In genomic region chr14:104972301-104973211, GRCh38 we compare ENCODE assay signal across 9 cellular contexts. TPM values are rescaled to one million over a fixed set of nuclear protein-coding genes. Genes with fewer than 3 reads are reported as not detected.
DNase-seq lines count a peak whose midpoint lies in the region; ATAC-seq and TF ChIP-seq lines count a peak whose summit lies in the region.
"Had no signal": no experiment of that assay in that cellular context is flagged by ENCODE, and none has a peak within 500 bp of the region (broad histone marks: within the 10 kb centered on the region; RNA-seq: fewer than 3 reads in every experiment).

No MANE protein-coding gene starts in this region.

- 20% methylated on average over 1 of the region's 30 CpGs; no CpG with 5 or more reads in 1 of the 2 donors for WGBS in gastroesophageal sphincter (ENCODE audit: low coverage in 1 of 2), 2 donors

- ATAC-seq in gastroesophageal sphincter (peak; percentile 42), sciatic nerve (peak; percentile 65)
- ATAC-seq: naive thymus-derived CD4-positive, alpha-beta T cell had no signal

- no peak overlapping the region for H3K4me3 Mint-ChIP-seq in CD4-positive, alpha-beta memory T cell
- H3K4me3 Mint-ChIP-seq: naive thymus-derived CD4-positive, alpha-beta T cell had no signal

- H3K9me3 Mint-ChIP-seq in CD4-positive, alpha-beta memory T cell, result peaks cover 0 to 2% (median 0%) of the 10 kb centered on the region in 8 donors
- H3K9me3 Mint-ChIP-seq: naive thymus-derived CD4-positive, alpha-beta T cell had no signal

- peaks cover 7 to 10% of the 10 kb centered on the region in 2 donors for H3K27me3 Mint-ChIP-seq in CD4-positive, alpha-beta memory T cell

- H3K4me1 Mint-ChIP-seq in CD4-positive, alpha-beta memory T cell, result peaks cover 2 to 15% (median 8%) of the 10 kb centered on the region in 4 donors

- H3K27ac Mint-ChIP-seq in CD4-positive, alpha-beta memory T cell, result no peak overlapping the region

- no peaks in the 10 kb centered on the region for H3K9me3 ChIP-seq in gastroesophageal sphincter
- no peaks in the 10 kb centered on the region for H3K9me3 ChIP-seq in CD4-positive, alpha-beta memory T cell (ENCODE audit: control insufficient read depth in 1 of 2, low read length in 2 of 2)

- DNase-seq in GM03348 (ENCODE audit: low spot score) (peak; percentile 75), RPMI7951 (ENCODE audit: low read depth) (peak; percentile 62), sciatic nerve (ENCODE audit: low spot score) (no peak), AG08396 (ENCODE audit: low spot score) (no peak), GM20000 (ENCODE audit: low spot score) (no peak)
- no peak for DNase-seq in stimulated activated CD4-positive, alpha-beta T cell treated with anti-CD3 and anti-CD28 coated beads, Interleukin-4, amount 100 ng/mL, for 4 hours
- no peak for DNase-seq in CD4-positive, alpha-beta memory T cell

- TF ChIP-seq EP300 in gastroesophageal sphincter (IDR thresholded peaks at IDR 0.05), result no peak

- no peaks in the 10 kb centered on the region for H3K36me3 Mint-ChIP-seq in CD4-positive, alpha-beta memory T cell

- TF ChIP-seq POLR2A in gastroesophageal sphincter (IDR thresholded peaks at IDR 0.05), result peak in 1 of 2 donors; percentile 22

- intact Hi-C loops in sciatic nerve (cut with DNase I), result no loop called here
- intact Hi-C loops in CD4-positive, alpha-beta memory T cell (cut with micrococcal nuclease), result no loop called here

- CTCF ChIA-PET in CD4-positive, alpha-beta memory T cell (lab: Charles Lee; ENCODE audit: partially characterized antibody), result interaction anchor here (1.0 to 7.1 kb wide), 4 partner anchors 8 to 104 kb away, joined by 3 to 162 read pairs (median 4); no protein-coding TSS in a partner anchor

- peak overlapping the region in 1 of 2 donors; percentile 12 for H3K4me3 ChIP-seq in gastroesophageal sphincter
- H3K4me3 ChIP-seq in CD4-positive, alpha-beta memory T cell (ENCODE audit: low read length in 2 of 2), result no peak overlapping the region

- H3K27me3 ChIP-seq in gastroesophageal sphincter, result no peaks in the 10 kb centered on the region
- H3K27me3 ChIP-seq in CD4-positive, alpha-beta memory T cell (ENCODE audit: insufficient read depth, low read length), result peaks cover 17% of the 10 kb centered on the region

- peaks cover 13 to 100% (median 87%) of the 10 kb centered on the region in 3 donors for H3K4me1 ChIP-seq in gastroesophageal sphincter
- peaks cover 10% of the 10 kb centered on the region for H3K4me1 ChIP-seq in CD4-positive, alpha-beta memory T cell (ENCODE audit: insufficient read depth, low read length)

- TF ChIP-seq CTCF in gastroesophageal sphincter (IDR thresholded peaks at IDR 0.05) (peak in 1 of 4 experiments; percentile 35), GM20000 (IDR thresholded peaks at IDR 0.05; ENCODE audit: extremely low read depth, missing control alignments) (no peak)

- H3K36me3 ChIP-seq in gastroesophageal sphincter, result no peaks in the 10 kb centered on the region
- no peaks in the 10 kb centered on the region for H3K36me3 ChIP-seq in CD4-positive, alpha-beta memory T cell (ENCODE audit: insufficient read depth, low read length)

- POLR2A ChIA-PET in CD4-positive, alpha-beta memory T cell (lab: Charles Lee; ENCODE audit: partially characterized antibody), result no interaction called here

- H3K27ac ChIP-seq in gastroesophageal sphincter, result peak overlapping the region; percentile 90 to 98 (median 95)
- no peak overlapping the region for H3K27ac ChIP-seq in CD4-positive, alpha-beta memory T cell (ENCODE audit: low read depth, low read length)

RNA-seq across cellular contexts. Expression of gene AHNAK2, which starts 5.6 kb away (rescaled TPM):
- total RNA-seq in RPMI7951 (2014; rRNA removed; shearing (Covaris generic)), result 3.6 and 3.7 TPM in 2 replicates
- total RNA-seq in gastroesophageal sphincter (100 to 1,000 TPM; 105 to 529 (median 239) TPM), sciatic nerve (77.7 TPM)
- under 1 TPM; 0.06 to 0.15 TPM for total RNA-seq in CD4-positive, alpha-beta memory T cell
- polyA plus RNA-seq in CD4-positive, alpha-beta memory T cell, result not detected
- polyA plus RNA-seq: naive thymus-derived CD4-positive, alpha-beta T cell had no signal

RNA-seq across cellular contexts. Expression of gene CLBA1, which starts 13.0 kb away (rescaled TPM):
- total RNA-seq in RPMI7951 (2014; rRNA removed; shearing (Covaris generic)), result 3.9 and 8.2 TPM in 2 replicates
- total RNA-seq in gastroesophageal sphincter, result 1 to 10 TPM; 2.4 to 8.8 (median 5.8) TPM
- total RNA-seq in sciatic nerve, result 6.1 TPM
- 1 to 10 TPM; 1.3 to 1.6 TPM for total RNA-seq in CD4-positive, alpha-beta memory T cell
- 1 to 10 TPM; 1.2 to 1.3 TPM for polyA plus RNA-seq in CD4-positive, alpha-beta memory T cell

RNA-seq across cellular contexts. Expression of gene PLD4, which starts 47.9 kb away (rescaled TPM):
- total RNA-seq in RPMI7951 (2014; rRNA removed; shearing (Covaris generic)), result not detected in 2 replicates
- total RNA-seq in gastroesophageal sphincter, result under 1 TPM in 3 of 4 donors, not detected in 1; under 0.01 to 0.42 (median 0.31) TPM
- total RNA-seq in sciatic nerve, result 7.0 TPM
- not detected for total RNA-seq in CD4-positive, alpha-beta memory T cell
- polyA plus RNA-seq in CD4-positive, alpha-beta memory T cell, result under 1 TPM in 1 of 2 donors, not detected in 1; 0.68 TPM

RNA-seq across cellular contexts. Expression of gene CDCA4, which starts 48.3 kb away (rescaled TPM):
- total RNA-seq in RPMI7951 (2014; rRNA removed; shearing (Covaris generic)), result 39.0 and 42.3 TPM in 2 replicates
- 1 to 10 TPM; 5.8 to 7.8 (median 6.2) TPM for total RNA-seq in gastroesophageal sphincter
- 5.5 TPM for total RNA-seq in sciatic nerve
- total RNA-seq in CD4-positive, alpha-beta memory T cell, result 10 to 100 TPM; 17.1 to 19.0 TPM
- 10 to 100 TPM; 18.7 to 20.9 TPM for polyA plus RNA-seq in CD4-positive, alpha-beta memory T cell

Comparison
In these comparisons a context has a peak if more than half of its experiments do, and no peak if none do; other contexts are left out.
1. DNase-seq: peak in GM03348 (single experiment) and RPMI7951 (single experiment); none in sciatic nerve (single experiment), stimulated activated CD4-positive, alpha-beta T cell treated with anti-CD3 and anti-CD28 coated beads, Interleukin-4, amount 100 ng/mL, for 4 hours (0 of 2), AG08396 (single experiment), CD4-positive, alpha-beta memory T cell (0 of 5) and GM20000 (single experiment).
2. RNA of gene AHNAK2, which starts 5.6 kb away (total RNA-seq): 105 to 529 TPM in gastroesophageal sphincter and 77.7 TPM in sciatic nerve (single experiment); 3.6 to 3.7 TPM in RPMI7951 and 0.06 to 0.15 TPM in CD4-positive, alpha-beta memory T cell; every median in the first group is over 10 times any median in the second.